21 cellular contexts compared by ENCODE assay signal in the genomic region with DNA sequence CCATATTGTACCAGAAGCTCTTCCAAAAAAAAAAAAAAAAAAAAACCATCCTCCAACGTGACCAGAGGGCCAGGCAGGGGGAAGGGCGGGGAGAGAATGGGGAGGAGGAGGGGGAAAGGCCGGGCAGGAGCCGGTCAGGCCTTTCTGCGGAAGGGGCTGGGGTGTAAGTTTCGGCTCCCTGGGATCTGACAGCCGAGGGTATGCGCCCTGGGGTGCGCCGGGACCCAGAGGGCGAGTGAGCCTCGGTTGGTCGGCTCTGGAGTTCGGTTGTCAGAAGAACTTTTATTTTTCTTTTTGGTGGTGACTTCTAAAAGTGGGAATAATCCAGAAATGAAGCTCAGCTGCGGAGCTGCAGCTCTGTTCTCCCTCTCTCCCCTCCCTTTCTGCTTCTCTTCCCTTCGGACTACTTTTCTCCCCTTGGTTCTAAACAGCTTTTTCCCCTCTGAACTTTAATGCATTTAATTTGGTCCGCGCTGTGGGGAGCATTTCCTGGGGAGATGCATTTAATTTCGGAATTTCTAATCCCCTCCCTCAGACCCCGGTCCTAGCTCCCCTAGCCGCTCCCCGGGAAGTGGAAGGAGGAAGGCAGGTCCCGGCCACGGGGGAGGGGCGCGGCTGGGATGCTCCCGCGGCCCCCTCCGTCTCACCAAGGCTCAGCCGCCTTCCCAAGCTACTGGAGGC. TPM values are rescaled to one million over a fixed set of nuclear protein-coding genes. Genes with fewer than 3 reads are reported as not detected.
DNase-seq lines count a peak whose midpoint lies in the region; ATAC-seq, FAIRE-seq and TF ChIP-seq lines count a peak whose summit lies in the region.
"Had no signal": no experiment of that assay in that cellular context is flagged by ENCODE, and none has a peak within 500 bp of the region (broad histone marks: within the 10 kb centered on the region; RNA-seq: fewer than 3 reads in every experiment).

No MANE protein-coding gene starts in this region.

- no peak overlapping the region for H3K23ac ChIP-seq in H1 (ENCODE audit: insufficient read length)

- no peak overlapping the region for H2BK15ac ChIP-seq in H1 (ENCODE audit: low read length)

- H3K9ac ChIP-seq in NT2/D1 (ENCODE audit: insufficient read length, low read depth) (peak overlapping the region; percentile 21), H1 (replicated peaks in 1 of 4; ENCODE audit: extremely low read depth in 1 of 4, low read depth in 3 of 4, low read length in 3 of 4) (no peak overlapping the region)

- no peak overlapping the region for H2BK5ac ChIP-seq in H1 (ENCODE audit: low read depth, low read length)

- no peak overlapping the region for H4K8ac ChIP-seq in H1 (ENCODE audit: extremely low read depth, insufficient read depth, low read length)

- H3K36me3 ChIP-seq in ACC112 (ENCODE audit: insufficient read depth, low read length) = no peaks in the 10 kb centered on the region
- no peaks in the 10 kb centered on the region for H3K36me3 ChIP-seq in NT2/D1 (ENCODE audit: insufficient read depth, insufficient read length, low read length)
- peaks cover 0 to 4% (median 0%) of the 10 kb centered on the region in 4 experiments; a peak in 1 of 8 replicates for H3K36me3 ChIP-seq in H1 (ENCODE audit: control insufficient read depth in 2 of 4, insufficient read depth in 4 of 4, low read length in 3 of 4)
- no peaks in the 10 kb centered on the region for H3K36me3 ChIP-seq in left ventricle myocardium inferior
- H3K36me3 ChIP-seq: MG63 had no signal

- H2AK5ac ChIP-seq in H1 (ENCODE audit: low read depth, low read length) = no peak overlapping the region

- POLR2A ChIA-PET in H1 (lab: Charles Lee; ENCODE audit: partially characterized antibody) = interaction anchor here (0.6 to 3.1 kb wide), 7 partner anchors 17 to 395 kb away, joined by 3 to 18 read pairs (median 4); no protein-coding TSS in a partner anchor

- H4K91ac ChIP-seq in H1 (replicated peaks; ENCODE audit: insufficient read length, low read length) = no peak overlapping the region

- DNase-seq in NT2/D1 (ENCODE audit: low read depth, low spot score) (no peak), H1 (ENCODE audit: low read depth in 1 of 2, low spot score in 2 of 2) (peak in 1 of 2 experiments; percentile 59), left kidney (ENCODE audit: low read depth, low spot score) (peak; percentile 88), sciatic nerve (ENCODE audit: low spot score) (no peak), germinal center (ENCODE audit: low spot score) (no peak), left ventricle myocardium inferior (no peak)
- DNase-seq: 8988T, C1 segment of cervical spinal cord, DND-41, GF-D8, IMR-90, Karpas-422, MG63, NCI-H1092, NCI-H226, OCI-M1 had no signal

- H3K4me1 ChIP-seq in ACC112 (ENCODE audit: control insufficient read depth, insufficient read depth, low read length, unreplicated experiment) (no peaks in the 10 kb centered on the region), NT2/D1 (ENCODE audit: insufficient read depth, insufficient read length) (peaks cover 9% of the 10 kb centered on the region), H1 (replicated peaks in 1 of 4; ENCODE audit: control insufficient read depth in 3 of 4, insufficient read depth in 4 of 4, low read length in 3 of 4) (peaks cover 0 to 41% (median 30%) of the 10 kb centered on the region in 4 experiments; a peak in 6 of 7 replicates), left ventricle myocardium inferior (peaks cover 68% of the 10 kb centered on the region)

- H3K9me3 ChIP-seq in NT2/D1 (ENCODE audit: insufficient read depth, low read length) = no peaks in the 10 kb centered on the region
- no peaks in the 10 kb centered on the region for H3K9me3 ChIP-seq in H1 (ENCODE audit: insufficient read depth in 2 of 2, low read depth in 1 of 2, low read length in 1 of 2)
- H3K9me3 ChIP-seq in left ventricle myocardium inferior (replicated peaks) = no peaks in the 10 kb centered on the region
- H3K9me3 ChIP-seq: MG63 had no signal

- H4K20me1 ChIP-seq in H1 (replicated peaks in 1 of 2; ENCODE audit: control insufficient read depth in 1 of 2, insufficient read depth in 2 of 2, low read length in 2 of 2) = peaks cover 19 to 22% of the 10 kb centered on the region in 2 experiments

- H3K27ac ChIP-seq in ACC112 (ENCODE audit: low read depth, low read length) (no peak overlapping the region), H1 (ENCODE audit: low read depth, low read length) (no peak overlapping the region), left ventricle myocardium inferior (replicated peaks) (no peak overlapping the region)
- H3K27ac ChIP-seq: RWPE1 had no signal

- TF ChIP-seq EP300 in H1 (IDR thresholded peaks at IDR 0.05; ENCODE audit: borderline replicate concordance in 1 of 2, low read depth in 2 of 2, low read length in 2 of 2) = no peak

- H3K4me3 ChIP-seq in ACC112 (ENCODE audit: low read depth, low read length) (peak overlapping the region; percentile 21; the same call in 1 of the 2 replicates), NT2/D1 (ENCODE audit: insufficient read length, low read depth) (peak overlapping the region; percentile 2), H1 (ENCODE audit: extremely low read depth in 1 of 4, insufficient read depth in 2 of 4, low read depth in 3 of 4, low read length in 4 of 4) (peak overlapping the region in 2 of 4 experiments; percentile 5 to 45; a peak in 4 of 8 replicates), left ventricle myocardium inferior (no peak overlapping the region)
- H3K4me3 ChIP-seq: MG63 had no signal

- CTCF ChIA-PET in H1 (lab: Charles Lee; ENCODE audit: partially characterized antibody) = interaction anchor here (0.8 to 7.5 kb wide), 29 partner anchors 8 to 829 kb away, joined by 3 to 110 read pairs (median 9); partner anchors contain the start of gene HIF1AN

- no peak overlapping the region for H2BK20ac ChIP-seq in H1 (ENCODE audit: low read length)

- H3K4ac ChIP-seq in H1 (replicated peaks; ENCODE audit: insufficient read length, low read depth, low read length) = no peak overlapping the region

- TF ChIP-seq RAD21 in H1 (IDR thresholded peaks at IDR 0.05 in 1 of 2, conservative IDR thresholded peaks at IDR 0.05 in 1 of 2; ENCODE audit: low read depth in 2 of 2, low read length in 2 of 2) = no peak

- intact Hi-C loops in sciatic nerve (cut with DNase I) (no loop called here), left ventricle myocardium inferior (cut with micrococcal nuclease) (no loop called here)

- peaks cover 97% of the 10 kb centered on the region for H3K27me3 ChIP-seq in ACC112 (ENCODE audit: insufficient read depth, low read length)
- H3K27me3 ChIP-seq in NT2/D1 (ENCODE audit: insufficient read depth, insufficient read length) = peaks cover 91% of the 10 kb centered on the region
- H3K27me3 ChIP-seq in H1 (replicated peaks in 1 of 4; ENCODE audit: control insufficient read depth in 3 of 4, extremely low read depth in 1 of 4, insufficient read depth in 3 of 4, low read length in 3 of 4) = peaks cover 81 to 94% (median 92%) of the 10 kb centered on the region in 4 experiments
- H3K27me3 ChIP-seq in left ventricle myocardium inferior (ENCODE audit: low read depth) = peaks cover 100% of the 10 kb centered on the region

- no peak overlapping the region for H4K5ac ChIP-seq in H1 (ENCODE audit: insufficient read length, low read depth, low read length)

- no peak overlapping the region for H3K18ac ChIP-seq in H1 (ENCODE audit: extremely low read depth, low read length)

- H3K79me2 ChIP-seq in ACC112 (ENCODE audit: control insufficient read depth, insufficient read depth, low read length, unreplicated experiment) = no peaks in the 10 kb centered on the region
- no peaks in the 10 kb centered on the region for H3K79me2 ChIP-seq in H1 (ENCODE audit: control insufficient read depth in 1 of 2, insufficient read depth in 2 of 2, low read length in 2 of 2)

- TF ChIP-seq CTCF in H1 (IDR thresholded peaks at IDR 0.05; ENCODE audit: control extremely low read depth in 1 of 3, insufficient read depth in 1 of 3, low read depth in 1 of 3, low read length in 3 of 3) = no peak
- TF ChIP-seq CTCF in left ventricle myocardium inferior (IDR thresholded peaks at IDR 0.05; ENCODE audit: borderline replicate concordance) = no peak

- H3K56ac ChIP-seq in H1 (replicated peaks; ENCODE audit: insufficient read length, low read depth, low read length) = no peak overlapping the region

- H3K14ac ChIP-seq in H1 (ENCODE audit: insufficient read length) = no peak overlapping the region

- no peak overlapping the region for H2AFZ ChIP-seq in ACC112 (ENCODE audit: low read length, unreplicated experiment)
- H2AFZ ChIP-seq in H1 (ENCODE audit: low read length) = no peak overlapping the region

- H3K79me1 ChIP-seq in H1 (ENCODE audit: low read depth, low read length) = no peaks in the 10 kb centered on the region

- H2BK120ac ChIP-seq in H1 (replicated peaks; ENCODE audit: low read depth, low read length) = no peak overlapping the region

- no peak for ATAC-seq in sciatic nerve
- ATAC-seq in HG03571 (IDR thresholded peaks at IDR 0.05; ENCODE audit: unreplicated experiment) = no peak

- H2BK12ac ChIP-seq in H1 (ENCODE audit: low read depth, low read length) = no peak overlapping the region; the same call in 1 of the 2 replicates

- peaks cover 8% of the 10 kb centered on the region; the same call in 1 of the 2 replicates for H3K23me2 ChIP-seq in H1 (ENCODE audit: low read depth, low read length)

- 2% methylated on average over 19 of the region's 30 CpGs; no CpG with 5 or more reads in 1 of the 2 experiments for WGBS in H1 (ENCODE audit: extremely low coverage in 1 of 2, insufficient coverage in 1 of 2, insufficient read length in 1 of 2, insufficient replicate concordance in 2 of 2, low coverage in 1 of 2, low lambda C conversion rate in 2 of 2, missing lambda C conversion rate in 1 of 2), 2 experiments

- peak overlapping the region; percentile 38 to 49 for H3K4me2 ChIP-seq in H1 (ENCODE audit: insufficient read depth in 1 of 2, low read depth in 2 of 2, low read length in 2 of 2)

- no peak for FAIRE-seq in H1 (lab: Jason Lieb, UNC)
- FAIRE-seq: GM12892, H54 had no signal

- no peak for TF ChIP-seq POLR2A in H1 (IDR thresholded peaks at IDR 0.05; ENCODE audit: control extremely low read depth in 1 of 2, low read depth in 2 of 2, low read length in 2 of 2)

TF ChIP-seq in H1, 55 proteins besides CTCF, POLR2A, EP300 and RAD21 (continues in another document):
- TF ChIP-seq CBX5 (IDR thresholded peaks at IDR 0.05; ENCODE audit: low read depth, low read length) = no peak
- TF ChIP-seq TBP (IDR thresholded peaks at IDR 0.05; ENCODE audit: low read depth, low read length) = no peak

RNA-seq across cellular contexts. Expression of gene PAX2, which starts 3.9 kb away (rescaled TPM):
- not detected in 2 replicates for total RNA-seq in H1 (2021; fragmentation: NEBNext Ultra II Directional; extraction: Animal tissue kit (Norgen Biotek cat#: 25700))
- 0.02 TPM in 1 of 2 replicates, not detected in the other for polyA plus RNA-seq in H1 (2011; rRNA removed)
- polyA plus RNA-seq in H1 (2011; cell fraction: cytosol; rRNA removed) = not detected
- polyA plus RNA-seq in H1 (2011; cell fraction: nucleus; rRNA removed) = not detected
- polyA plus RNA-seq in H1 (2012, experiment 1 of 2) = 0.05 TPM in 1 of 4 replicates, not detected in the others
- not detected for polyA plus RNA-seq in H1 (2012, experiment 2 of 2)
- polyA plus RNA-seq in H1 (2013, experiment 1 of 2) = not detected
- polyA plus RNA-seq in H1 (2013, experiment 2 of 2) = 0.06 TPM
- not detected in 2 replicates for polyA minus RNA-seq in H1 (2011; rRNA and poly(A)+ RNA removed)
- not detected for polyA minus RNA-seq in H1 (2011; cell fraction: cytosol; rRNA and poly(A)+ RNA removed)
- not detected for polyA minus RNA-seq in H1 (2011; cell fraction: nucleus; rRNA and poly(A)+ RNA removed)
- total RNA-seq in sciatic nerve (not detected), left ventricle myocardium inferior (not detected)
- total RNA-seq: IMR-90 had no signal
- polyA plus RNA-seq: IMR-90 had no signal
